28 cellular contexts compared by ENCODE assay signal in genomic region chr9:69090943-69091342, GRCh38. TPM values are rescaled to one million over a fixed set of nuclear protein-coding genes. Genes with fewer than 3 reads are reported as not detected.
DNase-seq lines count a peak whose midpoint lies in the region; ATAC-seq and TF ChIP-seq lines count a peak whose summit lies in the region.
"Had no signal": no experiment of that assay in that cellular context is flagged by ENCODE, and none has a peak within 500 bp of the region (broad histone marks: within the 10 kb centered on the region; RNA-seq: fewer than 3 reads in every experiment).

No MANE protein-coding gene starts in this region.

- no peak for TF ChIP-seq POLR2A in heart left ventricle (IDR thresholded peaks at IDR 0.05)
- TF ChIP-seq POLR2A in testis (IDR thresholded peaks at IDR 0.05): no peak

- H3K4me3 ChIP-seq in heart left ventricle (no peak overlapping the region), NT2/D1 (ENCODE audit: insufficient read length, low read depth) (peak overlapping the region; percentile 2), iPS-18a (ENCODE audit: low read length) (peak overlapping the region; percentile 40), testis (no peak overlapping the region)
- H3K4me3 ChIP-seq: ascending aorta, cardiac muscle cell, colonic mucosa, GM12878, spleen had no signal

- ATAC-seq in heart left ventricle: no peak
- no peak for ATAC-seq in Right ventricle myocardium inferior
- ATAC-seq in HG03378 (IDR thresholded peaks at IDR 0.05; ENCODE audit: unreplicated experiment): no peak
- ATAC-seq in HG03520 (IDR thresholded peaks at IDR 0.05; ENCODE audit: unreplicated experiment): no peak
- ATAC-seq: esophagus mucosa, GM12878, PC-3 had no signal

- intact Hi-C loops in heart left ventricle (cut with DNase I): no loop called here
- intact Hi-C loops in Right ventricle myocardium inferior (cut with DNase I): no loop called here
- intact Hi-C loops in testis (cut with DNase I; ENCODE audit: low total_unique reads): no loop called here

- H3K27me3 ChIP-seq in heart left ventricle: no peaks in the 10 kb centered on the region
- H3K27me3 ChIP-seq in NT2/D1 (ENCODE audit: insufficient read depth, insufficient read length): no peaks in the 10 kb centered on the region
- no peaks in the 10 kb centered on the region for H3K27me3 ChIP-seq in iPS-18a (ENCODE audit: control insufficient read depth, insufficient read depth, low read length)
- H3K27me3 ChIP-seq in testis: no peaks in the 10 kb centered on the region
- H3K27me3 ChIP-seq: ascending aorta, cardiac muscle cell, colonic mucosa, spleen had no signal

- H3K27ac ChIP-seq in heart left ventricle (peak overlapping the region in 7 of 12 donors; percentile 4 to 54 (median 43)), iPS-18a (ENCODE audit: low read length) (no peak overlapping the region), testis (no peak overlapping the region)
- H3K27ac ChIP-seq: cardiac muscle cell, colonic mucosa had no signal

- WGBS in heart left ventricle, 4 donors: 65 to 80% (median 70%) methylated on average over 3 of the region's 3 CpGs
- 76 to 94% methylated on average over 3 of the region's 3 CpGs for WGBS in testis, 2 donors

- TF ChIP-seq CTCF in heart left ventricle (IDR thresholded peaks at IDR 0.05): no peak
- no peak for TF ChIP-seq CTCF in testis (IDR thresholded peaks at IDR 0.05)

- no peak for DNase-seq in heart left ventricle
- no peak for DNase-seq in Right ventricle myocardium inferior (ENCODE audit: missing footprints)
- no peak for DNase-seq in NT2/D1 (ENCODE audit: low read depth, low spot score)
- no peak for DNase-seq in testis
- no peak for DNase-seq in stimulated activated CD4-positive, alpha-beta T cell treated with anti-CD3 and anti-CD28 coated beads, Interleukin-12 subunit alpha, Interleukin-12 subunit beta, amount 100 ng/mL, for 4 hours
- DNase-seq: activated CD4-positive, alpha-beta T cell treated with anti-CD3 and anti-CD28 coated beads for 4 hours; activated effector memory CD4-positive, alpha-beta T cell treated with anti-CD3 and anti-CD28 coated beads, Interleukin-2, amount 50 U/mL, for 16 hours; activated naive CD8-positive, alpha-beta T cell treated with anti-CD3 and anti-CD28 coated beads, Interleukin-2, amount 10 ng/mL, durations not matched to agents 7 days and 5 days; CD4-positive, CD25-positive, alpha-beta regulatory T cell; colonic mucosa; effector CD8-positive, alpha-beta T cell; EL; GOT3; NCI-H1436 treated with DMSO at 0.1 percent for 48 hours; NCI-H2107; NCI-H510A; PC-3; right cardiac atrium; spleen; stimulated activated CD4-positive, alpha-beta T cell treated with anti-CD3 and anti-CD28 coated beads, Interleukin-4, amount 100 ng/mL, for 1 hour had no signal

- H3K9ac ChIP-seq in NT2/D1 (ENCODE audit: insufficient read length, low read depth): no peak overlapping the region
- H3K9ac ChIP-seq in iPS-18a (ENCODE audit: low read length): no peak overlapping the region
- H3K9ac ChIP-seq: parathyroid adenoma had no signal

- H3K9me3 ChIP-seq in heart left ventricle: no peaks in the 10 kb centered on the region
- no peaks in the 10 kb centered on the region for H3K9me3 ChIP-seq in NT2/D1 (ENCODE audit: insufficient read depth, low read length)
- H3K9me3 ChIP-seq in iPS-18a (ENCODE audit: control insufficient read depth, low read depth, low read length): no peaks in the 10 kb centered on the region
- no peaks in the 10 kb centered on the region for H3K9me3 ChIP-seq in testis
- H3K9me3 ChIP-seq: ascending aorta, colonic mucosa, spleen had no signal

- no peaks in the 10 kb centered on the region for H3K36me3 ChIP-seq in heart left ventricle
- no peaks in the 10 kb centered on the region for H3K36me3 ChIP-seq in NT2/D1 (ENCODE audit: insufficient read depth, insufficient read length, low read length)
- H3K36me3 ChIP-seq in iPS-18a (ENCODE audit: control insufficient read depth, low read depth, low read length): no peaks in the 10 kb centered on the region
- H3K36me3 ChIP-seq in testis (ENCODE audit: low read depth, missing control alignments): no peaks in the 10 kb centered on the region
- H3K36me3 ChIP-seq: ascending aorta, cardiac muscle cell, colonic mucosa, spleen had no signal

- H3K4me1 ChIP-seq in heart left ventricle (peaks cover 0 to 23% (median 12%) of the 10 kb centered on the region in 12 donors), NT2/D1 (ENCODE audit: insufficient read depth, insufficient read length) (peaks cover 5% of the 10 kb centered on the region), iPS-18a (ENCODE audit: control insufficient read depth, low read depth, low read length) (peaks cover 21% of the 10 kb centered on the region), testis (no peaks in the 10 kb centered on the region)
- H3K4me1 ChIP-seq: colonic mucosa, parathyroid adenoma had no signal

RNA-seq across cellular contexts. Expression of gene FXN, which starts 55.4 kb away (rescaled TPM):
- 10 to 100 TPM; 16.9 to 40.2 (median 30.0) TPM for total RNA-seq in heart left ventricle
- 10 to 100 TPM; 14.8 to 16.9 TPM for polyA plus RNA-seq in heart left ventricle
- 36.6 TPM for total RNA-seq in Right ventricle myocardium inferior
- 10 to 100 TPM; 14.5 to 29.4 TPM for total RNA-seq in testis
- 19.7 TPM for polyA plus RNA-seq in testis (ENCODE audit: insufficient read depth, low read depth, low replicate concordance)
- total RNA-seq: ascending aorta had no signal

Comparison
In these comparisons a context has a peak if more than half of its experiments do, and no peak if none do; other contexts are left out.
1. H3K27ac ChIP-seq: peak in heart left ventricle (7 of 12); none in iPS-18a (single experiment) and testis (0 of 2).
2. H3K4me3 ChIP-seq: peak in NT2/D1 (single experiment) and iPS-18a (single experiment); none in heart left ventricle (0 of 12) and testis (0 of 2).